15 cellular contexts compared by ENCODE assay signal in the genomic region with DNA sequence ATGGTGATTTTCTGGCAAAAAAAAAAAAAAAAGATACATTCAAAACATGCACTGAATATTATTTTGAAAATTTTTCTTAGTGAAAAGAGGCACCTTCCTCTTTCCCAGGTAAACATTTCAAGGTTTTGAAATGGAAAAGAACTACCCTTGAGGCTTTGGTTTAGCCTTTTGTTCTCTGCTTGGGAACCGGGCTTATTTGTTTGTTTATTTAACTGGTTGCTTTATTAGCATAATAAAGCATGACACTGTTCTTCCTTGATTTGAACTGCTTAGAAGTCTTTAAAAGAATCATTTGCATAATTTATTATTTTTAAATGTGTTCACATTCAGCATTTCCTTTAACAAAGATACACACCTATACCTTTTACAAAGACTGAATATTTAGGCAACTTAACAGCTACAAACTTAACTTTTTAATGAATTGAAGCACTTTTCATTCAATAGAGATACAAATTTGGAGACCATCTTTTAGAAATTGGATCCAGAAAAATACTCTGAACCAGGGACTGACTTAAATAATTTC.
DNase-seq lines count a peak whose midpoint lies in the region; ATAC-seq lines count a peak whose summit lies in the region.
"Had no signal": no experiment of that assay in that cellular context is flagged by ENCODE, and none has a peak within 500 bp of the region (broad histone marks: within the 10 kb centered on the region; RNA-seq: fewer than 3 reads in every experiment).

No MANE protein-coding gene starts in this region.

- no peaks in the 10 kb centered on the region for H3K9me3 Mint-ChIP-seq in activated CD8-positive, alpha-beta T cell treated with anti-CD3 and anti-CD28 coated beads, Interleukin-2, amount 10 ng/mL, durations not matched to agents 7 days and 5 days (ENCODE audit: insufficient read depth)

- no peak overlapping the region for H2AK5ac ChIP-seq in mesendoderm (ENCODE audit: low read length)

- no peaks in the 10 kb centered on the region for H3K79me2 ChIP-seq in mesendoderm (ENCODE audit: control insufficient read depth, insufficient read depth, low read length)

- no peak for ATAC-seq in HG03039 (IDR thresholded peaks at IDR 0.05; ENCODE audit: unreplicated experiment)
- no peak for ATAC-seq in activated CD8-positive, alpha-beta T cell treated with anti-CD3 and anti-CD28 coated beads, Interleukin-2, amount 10 ng/mL, durations not matched to agents 7 days and 5 days

- no peak overlapping the region for H3K4me2 ChIP-seq in mesendoderm (ENCODE audit: low read length)
- H3K4me2 ChIP-seq: BLaER1 treated with 17β-estradiol and CSF1 and Interleukin-3, amounts not matched to agents 10 nM and 100 nM had no signal

- no peak overlapping the region for H3K27ac ChIP-seq in mesendoderm (ENCODE audit: low read depth, low read length)
- H3K27ac ChIP-seq: BLaER1 treated with 17β-estradiol and CSF1 and Interleukin-3, amounts not matched to agents 10 nM and 100 nM; HL-60 had no signal

- no peak overlapping the region for H3K4me3 Mint-ChIP-seq in activated CD8-positive, alpha-beta T cell treated with anti-CD3 and anti-CD28 coated beads, Interleukin-2, amount 10 ng/mL, durations not matched to agents 7 days and 5 days
- H3K4me3 Mint-ChIP-seq: CD4-positive, CD25-positive, alpha-beta regulatory T cell; IgD-negative memory B cell had no signal

- H3K23ac ChIP-seq in mesendoderm (ENCODE audit: low read length) = no peak overlapping the region

- H3K27me3 ChIP-seq in H7 (ENCODE audit: control insufficient read depth, insufficient read depth, low read length) = peaks cover 6% of the 10 kb centered on the region; the same call in 1 of the 2 replicates
- H3K27me3 ChIP-seq in NT2/D1 (ENCODE audit: insufficient read depth, insufficient read length) = no peaks in the 10 kb centered on the region
- no peaks in the 10 kb centered on the region for H3K27me3 ChIP-seq in mesendoderm (ENCODE audit: insufficient read depth, low read length, poor library complexity)
- H3K27me3 ChIP-seq: BLaER1 treated with 17β-estradiol and CSF1 and Interleukin-3, amounts not matched to agents 10 nM and 100 nM had no signal

- H3K9me3 ChIP-seq in NT2/D1 (ENCODE audit: insufficient read depth, low read length) = peaks cover 60% of the 10 kb centered on the region

- H3K4ac ChIP-seq in mesendoderm (ENCODE audit: low read depth, low read length) = no peak overlapping the region

- H3K4me1 Mint-ChIP-seq in activated CD8-positive, alpha-beta T cell treated with anti-CD3 and anti-CD28 coated beads, Interleukin-2, amount 10 ng/mL, durations not matched to agents 7 days and 5 days (ENCODE audit: low read depth) = peaks cover 6% of the 10 kb centered on the region

- WGBS in mesendoderm (ENCODE audit: extremely low coverage, insufficient coverage, low lambda C conversion rate) = no CpG with 5 or more reads among the region's 1 CpG

- no peaks in the 10 kb centered on the region for H3K27me3 Mint-ChIP-seq in activated CD8-positive, alpha-beta T cell treated with anti-CD3 and anti-CD28 coated beads, Interleukin-2, amount 10 ng/mL, durations not matched to agents 7 days and 5 days (ENCODE audit: low read depth)
- H3K27me3 Mint-ChIP-seq: CD4-positive, CD25-positive, alpha-beta regulatory T cell; IgD-negative memory B cell had no signal

- H2BK5ac ChIP-seq in mesendoderm (ENCODE audit: low read length) = no peak overlapping the region

- H3K4me1 ChIP-seq in NT2/D1 (ENCODE audit: insufficient read depth, insufficient read length) (no peaks in the 10 kb centered on the region), mesendoderm (ENCODE audit: control insufficient read depth, low read depth, low read length) (no peaks in the 10 kb centered on the region)
- H3K4me1 ChIP-seq: BLaER1 treated with 17β-estradiol and CSF1 and Interleukin-3, amounts not matched to agents 10 nM and 100 nM; HAP-1 had no signal

- H3K79me1 ChIP-seq in mesendoderm (ENCODE audit: low read length) = no peaks in the 10 kb centered on the region

- H2BK15ac ChIP-seq in mesendoderm (replicated peaks; ENCODE audit: low read depth) = no peak overlapping the region

- no peak overlapping the region for H4K8ac ChIP-seq in mesendoderm (ENCODE audit: low read depth, low read length)

- no peak overlapping the region for H3K18ac ChIP-seq in mesendoderm (ENCODE audit: low read length)

- no peak overlapping the region for H3K56ac ChIP-seq in mesendoderm (ENCODE audit: low read length)

- H3K36me3 ChIP-seq in H7 (replicated peaks; ENCODE audit: control insufficient read depth, insufficient read depth, low read length) (no peaks in the 10 kb centered on the region), NT2/D1 (ENCODE audit: insufficient read depth, insufficient read length, low read length) (no peaks in the 10 kb centered on the region), mesendoderm (ENCODE audit: control insufficient read depth, insufficient read depth, low read length) (no peaks in the 10 kb centered on the region)
- H3K36me3 ChIP-seq: HAP-1 had no signal

- CTCF ChIA-PET in activated CD8-positive, alpha-beta T cell treated with anti-CD3 and anti-CD28 coated beads, Interleukin-2, amount 10 ng/mL, durations not matched to agents 7 days and 5 days (lab: Charles Lee) = no interaction called here

- H3K4me3 ChIP-seq in H7 (ENCODE audit: insufficient read depth, low read depth, low read length) = no peak overlapping the region
- H3K4me3 ChIP-seq in NT2/D1 (ENCODE audit: insufficient read length, low read depth) = no peak overlapping the region
- H3K4me3 ChIP-seq in mesendoderm (ENCODE audit: low read length) = no peak overlapping the region
- H3K4me3 ChIP-seq: BLaER1 treated with 17β-estradiol and CSF1 and Interleukin-3, amounts not matched to agents 10 nM and 100 nM; HAP-1 had no signal

- no peak overlapping the region for H2BK120ac ChIP-seq in mesendoderm (ENCODE audit: low read depth, low read length)

- H4K5ac ChIP-seq in mesendoderm (ENCODE audit: low read length) = no peak overlapping the region

- H3K36me3 Mint-ChIP-seq in activated CD8-positive, alpha-beta T cell treated with anti-CD3 and anti-CD28 coated beads, Interleukin-2, amount 10 ng/mL, durations not matched to agents 7 days and 5 days (ENCODE audit: low read depth) = peaks cover 6% of the 10 kb centered on the region

- H3K9ac ChIP-seq in NT2/D1 (ENCODE audit: insufficient read length, low read depth) (no peak overlapping the region), mesendoderm (ENCODE audit: low read length) (no peak overlapping the region)
- H3K9ac ChIP-seq: BLaER1 treated with 17β-estradiol and CSF1 and Interleukin-3, amounts not matched to agents 10 nM and 100 nM had no signal

- DNase-seq in H7 (peak; percentile 37), NT2/D1 (ENCODE audit: low read depth, low spot score) (peak; percentile 83), iPS DF 4.7 (ENCODE audit: extremely low read depth, low spot score) (peak; percentile 62), mesendoderm (peak; percentile 41), NCI-H1694 (lab: John Stamatoyannopoulos, UW) (no peak)
- no peak for DNase-seq in activated CD8-positive, alpha-beta memory T cell treated with anti-CD3 and anti-CD28 coated beads for 24 hours
- no peak for DNase-seq in activated CD8-positive, alpha-beta T cell treated with anti-CD3 and anti-CD28 coated beads, Interleukin-2, amount 10 ng/mL, durations not matched to agents 7 days and 5 days
- DNase-seq: ACHN; CD4-positive, CD25-positive, alpha-beta regulatory T cell; DMS53 had no signal

- no peak overlapping the region for H3K27ac Mint-ChIP-seq in activated CD8-positive, alpha-beta T cell treated with anti-CD3 and anti-CD28 coated beads, Interleukin-2, amount 10 ng/mL, durations not matched to agents 7 days and 5 days
- H3K27ac Mint-ChIP-seq: CD4-positive, CD25-positive, alpha-beta regulatory T cell; IgD-negative memory B cell had no signal

- POLR2A ChIA-PET in activated CD8-positive, alpha-beta T cell treated with anti-CD3 and anti-CD28 coated beads, Interleukin-2, amount 10 ng/mL, durations not matched to agents 7 days and 5 days (lab: Charles Lee) = no interaction called here

Comparison
In these comparisons a context has a peak if more than half of its experiments do, and no peak if none do; other contexts are left out.
1. DNase-seq: peak in H7 (single experiment), NT2/D1 (single experiment), iPS DF 4.7 (single experiment) and mesendoderm (single experiment); none in activated CD8-positive, alpha-beta memory T cell treated with anti-CD3 and anti-CD28 coated beads for 24 hours (single experiment), NCI-H1694 (single experiment) and activated CD8-positive, alpha-beta T cell treated with anti-CD3 and anti-CD28 coated beads, Interleukin-2, amount 10 ng/mL, durations not matched to agents 7 days and 5 days (single experiment).